In genomic region chr1:97834903-97835302, GRCh38 we compare ENCODE assay signal across 18 cellular contexts.
"Had no signal": no experiment of that assay in that cellular context is flagged by ENCODE, and none has a peak within 500 bp of the region (broad histone marks: within the 10 kb centered on the region; RNA-seq: fewer than 3 reads in every experiment).

No MANE protein-coding gene starts in this region.

- ATAC-seq: heart right ventricle; left colon; natural killer cell treated with Interleukin-12 subunit alpha and Interleukin-12 subunit beta and Interleukin-15 and Interleukin-18, amount 100 ng/mL, for 72 hours; stimulated activated naive B cell treated with anti-CD40 and anti-IgM and Interleukin-4, amounts not matched to agents 10 μg/mL and 1 μg/mL and 100 μg/mL, for 72 hours; WTC11 had no signal

- H3K9me3 ChIP-seq: heart right ventricle, sigmoid colon, transverse colon had no signal

- DNase-seq: activated CD8-positive, alpha-beta memory T cell treated with anti-CD3 and anti-CD28 coated beads, Interleukin-2, amount 50 U/mL, for 4 hours; activated naive CD4-positive, alpha-beta T cell treated with Interleukin-2 at 50 U/mL for 16 hours; activated naive CD8-positive, alpha-beta T cell treated with anti-CD3 and anti-CD28 coated beads for 36 hours; activated T-cell treated with anti-CD3 and anti-CD28 coated beads, Interleukin-2, amount 50 U/mL, for 48 hours; heart right ventricle; left colon; retina; sigmoid colon; stimulated activated CD4-positive, alpha-beta T cell treated with anti-CD3 and anti-CD28 coated beads, Interleukin-2, amount 100 ng/mL, for 48 hours; stimulated activated CD8-positive, alpha-beta memory T cell treated with anti-CD3 and anti-CD28 coated beads, Interleukin-4, amount 100 ng/mL, for 48 hours; stimulated activated naive B cell treated with anti-CD40 and anti-IgM and Interleukin-4, amounts not matched to agents 10 μg/mL and 1 μg/mL and 100 μg/mL, for 72 hours; transverse colon had no signal

- FAIRE-seq: keratinocyte, urothelium cell line had no signal

- H3K27ac ChIP-seq: coronary artery, epithelial cell of prostate, heart right ventricle, sigmoid colon, transverse colon had no signal

- H3K36me3 ChIP-seq: heart right ventricle, sigmoid colon, transverse colon had no signal

- H3K4me3 ChIP-seq: coronary artery, heart right ventricle, sigmoid colon, transverse colon had no signal

- H3K27me3 ChIP-seq: heart right ventricle, sigmoid colon, transverse colon had no signal
